ENCODE assay signal across 7 cellular contexts in genomic region chr4:126007142-126007541, GRCh38.
"Had no signal": no experiment of that assay in that cellular context is flagged by ENCODE, and none has a peak within 500 bp of the region (broad histone marks: within the 10 kb centered on the region; RNA-seq: fewer than 3 reads in every experiment).

No MANE protein-coding gene starts in this region.

- H3K4me3 ChIP-seq: GM12878 had no signal

- DNase-seq: GDM1, GF-D8 had no signal

- FAIRE-seq: GM12878, GM12891, GM12892, GM18507, GM19239 had no signal

- ATAC-seq: GM12878 had no signal
